ENCODE assay signal across 9 cellular contexts in the genomic region with DNA sequence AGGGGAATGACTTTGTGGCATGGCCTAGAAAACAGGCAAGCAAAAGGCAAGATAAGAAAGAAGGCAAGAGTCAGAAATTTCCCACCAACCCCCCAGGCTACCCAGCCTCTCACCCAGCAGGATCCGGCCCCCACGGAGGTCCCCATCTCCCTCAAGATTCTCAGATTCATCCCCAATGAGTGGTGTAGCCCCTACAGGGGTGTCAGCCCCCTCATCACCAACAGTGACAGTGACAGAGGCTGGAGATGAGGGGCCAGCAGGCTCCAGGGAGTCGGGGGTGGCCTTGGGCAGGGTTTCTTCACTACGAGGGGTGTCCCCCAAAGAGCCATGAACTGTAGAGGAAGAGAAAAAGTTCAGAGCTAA. TPM values are rescaled to one million over a fixed set of nuclear protein-coding genes. Genes with fewer than 3 reads are reported as not detected.
A peak's percentile ranks its signal among the peaks of the same experiment; 100 is the strongest.
DNase-seq lines count a peak whose midpoint lies in the region; ATAC-seq, FAIRE-seq and TF ChIP-seq lines count a peak whose summit lies in the region.
"Had no signal": no experiment of that assay in that cellular context is flagged by ENCODE, and none has a peak within 500 bp of the region (broad histone marks: within the 10 kb centered on the region; RNA-seq: fewer than 3 reads in every experiment).

No MANE protein-coding gene starts in this region.

- ATAC-seq in K562 (no peak), memory B cell (ENCODE audit: low read depth) (no peak), upper lobe of left lung (ENCODE audit: low FRiP score in 2 of 2) (no peak), GM19351 (IDR thresholded peaks at IDR 0.05; ENCODE audit: unreplicated experiment) (no peak)

- H3K27me3 Mint-ChIP-seq in activated naive CD4-positive, alpha-beta T cell treated with anti-CD3 and anti-CD28 coated beads, Interleukin-2, amount 10 ng/mL, durations not matched to agents 7 days and 5 days = no peaks in the 10 kb centered on the region
- H3K27me3 Mint-ChIP-seq in memory B cell = no peaks in the 10 kb centered on the region

- H3K27ac ChIP-seq in K562 (ENCODE audit: extremely low read depth, low read depth, low read length) (peak overlapping the region; percentile 60), upper lobe of left lung (peak overlapping the region; percentile 73 to 94 (median 82))

- POLR2A ChIA-PET in K562 (lab: Yijun Ruan, JAX) = interaction anchor here (0.9 to 1.0 kb wide), 3 partner anchors 22 to 62 kb away, joined by 3 to 5 read pairs (median 4); no protein-coding TSS in a partner anchor

- H3K4me2 ChIP-seq in K562 (ENCODE audit: insufficient read depth, low read length) = peak overlapping the region; percentile 83

- H3K4me3 Mint-ChIP-seq in activated naive CD4-positive, alpha-beta T cell treated with anti-CD3 and anti-CD28 coated beads, Interleukin-2, amount 10 ng/mL, durations not matched to agents 7 days and 5 days = peak overlapping the region; percentile 78
- H3K4me3 Mint-ChIP-seq in memory B cell = peak overlapping the region; percentile 81

- in situ Hi-C loops in K562 (cut with MboI) = no loop called here

- no peak for FAIRE-seq in K562 (lab: Jason Lieb, UNC)

- DNase-seq in activated naive CD4-positive, alpha-beta T cell treated with anti-CD3 and anti-CD28 coated beads, Interleukin-2, amount 10 ng/mL, durations not matched to agents 7 days and 5 days = no peak
- DNase-seq in activated naive CD4-positive, alpha-beta T cell treated with anti-CD3 and anti-CD28 coated beads, Interleukin-2, amount 50 U/mL, for 16 hours = no peak
- DNase-seq in K562 (ENCODE audit: extremely low read depth in 1 of 4, low spot score in 3 of 4) (no peak), memory B cell (ENCODE audit: low spot score in 2 of 2) (no peak), upper lobe of left lung (no peak), 8988T (no peak), posterior vena cava (ENCODE audit: low spot score) (no peak)
- DNase-seq: activated effector memory CD4-positive, alpha-beta T cell treated with Interleukin-2 at 50 U/mL for 16 hours had no signal

- CTCF ChIA-PET in activated naive CD4-positive, alpha-beta T cell treated with anti-CD3 and anti-CD28 coated beads, Interleukin-2, amount 10 ng/mL, durations not matched to agents 7 days and 5 days (lab: Charles Lee) = interaction anchor here (0.6 to 1.4 kb wide), 2 partner anchors 33 to 312 kb away, joined by 4 to 5 read pairs; no protein-coding TSS in a partner anchor
- CTCF ChIA-PET in K562 (lab: Yijun Ruan, JAX; ENCODE audit: low intra/inter-chr PET ratio) = no interaction called here

- TF ChIP-seq CTCF in K562 (IDR thresholded peaks at IDR 0.05 in 2 of 3, conservative IDR thresholded peaks at IDR 0.05 in 1 of 3; ENCODE audit: insufficient read depth in 2 of 3, low read depth in 1 of 3, low read length in 3 of 3) (no peak), upper lobe of left lung (IDR thresholded peaks at IDR 0.05) (no peak)

- peaks cover 49% of the 10 kb centered on the region for H3K79me2 ChIP-seq in K562 (ENCODE audit: control insufficient read depth, insufficient read depth, low read length)

- no peaks in the 10 kb centered on the region for H3K27me3 ChIP-seq in K562 (ENCODE audit: control insufficient read depth in 2 of 2, insufficient read depth in 2 of 2, low read length in 2 of 2)
- H3K27me3 ChIP-seq in upper lobe of left lung = no peaks in the 10 kb centered on the region

- peak overlapping the region; percentile 68 for H3K4me3 ChIP-seq in K562
- H3K4me3 ChIP-seq in upper lobe of left lung = peak overlapping the region; percentile 52 to 100 (median 96)

- peak overlapping the region; percentile 65 to 99 for H3K9ac ChIP-seq in K562 (ENCODE audit: insufficient read depth in 1 of 2, low read depth in 2 of 2, low read length in 2 of 2)

- no peaks in the 10 kb centered on the region for H3K9me3 ChIP-seq in K562 (replicated peaks; ENCODE audit: control insufficient read depth, insufficient read depth, low read depth, low read length)
- H3K9me3 ChIP-seq in upper lobe of left lung = no peaks in the 10 kb centered on the region

- H3K9me1 ChIP-seq in K562 (ENCODE audit: control insufficient read depth, insufficient read depth, low read length) = no peaks in the 10 kb centered on the region

- peaks cover 3% of the 10 kb centered on the region; the same call in 1 of the 2 replicates for H4K20me1 ChIP-seq in K562 (replicated peaks; ENCODE audit: control insufficient read depth, insufficient read depth, low read length)

- H3K4me1 ChIP-seq in K562 (replicated peaks in 1 of 2; ENCODE audit: control insufficient read depth in 2 of 2, insufficient read depth in 2 of 2, low read length in 2 of 2) (peaks cover 25 to 31% of the 10 kb centered on the region in 2 experiments; a peak in 4 of 5 replicates), upper lobe of left lung (peaks cover 15 to 46% (median 33%) of the 10 kb centered on the region in 4 donors)

- BruUV-seq in K562 (replicated peaks; lab: Mats Ljungman, UMichigan) = no TSS peak

- TF ChIP-seq EP300 in K562 (IDR thresholded peaks at IDR 0.05; ENCODE audit: low read length) (no peak), upper lobe of left lung (IDR thresholded peaks at IDR 0.05) (no peak)

- no peaks in the 10 kb centered on the region for H3K9me3 Mint-ChIP-seq in activated naive CD4-positive, alpha-beta T cell treated with anti-CD3 and anti-CD28 coated beads, Interleukin-2, amount 10 ng/mL, durations not matched to agents 7 days and 5 days
- no peaks in the 10 kb centered on the region for H3K9me3 Mint-ChIP-seq in memory B cell

- TF ChIP-seq RAD21 in K562 (CRISPR knock-in tag; conservative IDR thresholded peaks at IDR 0.05 in 1 of 2, IDR thresholded peaks at IDR 0.05 in 1 of 2) = no peak

- H3K36me3 ChIP-seq in K562 (ENCODE audit: control insufficient read depth, insufficient read depth, low read length) (peaks cover 56% of the 10 kb centered on the region), upper lobe of left lung (peaks cover 5 to 47% (median 30%) of the 10 kb centered on the region in 4 donors)

- H2AFZ ChIP-seq in K562 (ENCODE audit: low read depth, low read length) = peak overlapping the region; percentile 37; the same call in 1 of the 2 replicates

- TF ChIP-seq POLR2A in K562 (conservative IDR thresholded peaks at IDR 0.05) (no peak), upper lobe of left lung (IDR thresholded peaks at IDR 0.05) (no peak)

- H3K27ac Mint-ChIP-seq in activated naive CD4-positive, alpha-beta T cell treated with anti-CD3 and anti-CD28 coated beads, Interleukin-2, amount 10 ng/mL, durations not matched to agents 7 days and 5 days = peak overlapping the region; percentile 85
- peak overlapping the region; percentile 81 for H3K27ac Mint-ChIP-seq in memory B cell

- peaks cover 45% of the 10 kb centered on the region for H3K4me1 Mint-ChIP-seq in activated naive CD4-positive, alpha-beta T cell treated with anti-CD3 and anti-CD28 coated beads, Interleukin-2, amount 10 ng/mL, durations not matched to agents 7 days and 5 days
- H3K4me1 Mint-ChIP-seq in memory B cell = peaks cover 23% of the 10 kb centered on the region

- H3K36me3 Mint-ChIP-seq in activated naive CD4-positive, alpha-beta T cell treated with anti-CD3 and anti-CD28 coated beads, Interleukin-2, amount 10 ng/mL, durations not matched to agents 7 days and 5 days = peaks cover 37% of the 10 kb centered on the region
- H3K36me3 Mint-ChIP-seq in memory B cell = peaks cover 14% of the 10 kb centered on the region

- 19% methylated on average over 4 of the region's 4 CpGs for WGBS in K562 (ENCODE audit: insufficient coverage, low coverage, missing lambda C conversion rate)
- 50 to 53% methylated on average over 4 of the region's 4 CpGs for WGBS in upper lobe of left lung, 2 donors

- intact Hi-C loops in K562 (cut with micrococcal nuclease) (no loop called here), posterior vena cava (cut with DNase I) (no loop called here)

RNA-seq across cellular contexts. Expression of a gene that starts 1.0 kb away (rescaled TPM):
- total RNA-seq in K562 (2011; cell fraction: chromatin; rRNA removed; ENCODE audit: low replicate concordance) = 69.0 and 119 TPM in 2 replicates
- total RNA-seq in K562 (2011; cell fraction: nucleolus; rRNA removed) = 74.9 and 75.4 TPM in 2 replicates
- total RNA-seq in K562 (2011; cell fraction: nucleoplasm; rRNA removed) = 62.5 and 71.7 TPM in 2 replicates
- total RNA-seq in K562 (2014; rRNA removed) (42.0 and 61.8 TPM in 2 replicates), K562 (2014; rRNA removed; fragmentation: Illumina TruSeq; extraction: Trizol) (16.5 and 24.5 TPM in 2 replicates), K562 (2015; rRNA removed; fragmentation: Illumina TruSeq; extraction: Trizol) (38.5 and 42.9 TPM in 2 replicates), K562 (2021) (61.7 and 63.8 TPM in 2 replicates), upper lobe of left lung (10 to 100 TPM; 23.6 to 57.3 (median 41.7) TPM), posterior vena cava (10 to 100 TPM; 24.0 to 26.8 TPM)
- polyA plus RNA-seq in K562 (2011; rRNA removed) (29.1 and 49.4 TPM in 2 replicates), K562 (2014; fragmentation: Illumina TruSeq; extraction: Trizol) (56.5 and 61.4 TPM in 2 replicates), K562 (2014; fragmentation: Nextera tagmentation; extraction: Ambion mirVana) (1 to 10 TPM; 2.1 to 4.1 TPM), K562 (2014; rRNA removed) (41.2 and 44.9 TPM in 2 replicates)
- polyA plus RNA-seq in K562 (2011; cell fraction: cytosol; rRNA removed) = 39.1 and 46.6 TPM in 2 replicates
- 121 and 148 TPM in 2 replicates for polyA plus RNA-seq in K562 (2011; cell fraction: nucleus; rRNA removed)
- 70.5 and 80.9 TPM in 2 replicates for polyA plus RNA-seq in K562 (2012)
- polyA minus RNA-seq in K562 (2011; rRNA and poly(A)+ RNA removed) = 31.6 and 42.3 TPM in 2 replicates
- polyA minus RNA-seq in K562 (2011; cell fraction: cytosol; rRNA and poly(A)+ RNA removed) = 38.8 and 54.2 TPM in 2 replicates
- polyA minus RNA-seq in K562 (2011; cell fraction: nucleus; rRNA and poly(A)+ RNA removed) = 16.0 and 25.3 TPM in 2 replicates

RNA-seq across cellular contexts. Expression of a gene that starts 5.4 kb away (rescaled TPM):
- 2.2 and 5.9 TPM in 2 replicates for total RNA-seq in K562 (2011; cell fraction: chromatin; rRNA removed; ENCODE audit: low replicate concordance)
- 6.8 and 7.0 TPM in 2 replicates for total RNA-seq in K562 (2011; cell fraction: nucleolus; rRNA removed)
- 2.7 and 2.9 TPM in 2 replicates for total RNA-seq in K562 (2011; cell fraction: nucleoplasm; rRNA removed)
- 4.6 and 9.6 TPM in 2 replicates for total RNA-seq in K562 (2014; rRNA removed)
- total RNA-seq in K562 (2014; rRNA removed; fragmentation: Illumina TruSeq; extraction: Trizol) = 1.4 and 1.9 TPM in 2 replicates
- total RNA-seq in K562 (2015; rRNA removed; fragmentation: Illumina TruSeq; extraction: Trizol) = 6.3 and 7.0 TPM in 2 replicates
- 9.9 and 12.4 TPM in 2 replicates for total RNA-seq in K562 (2021)
- polyA plus RNA-seq in K562 (2011; rRNA removed) = 2.6 and 4.1 TPM in 2 replicates
- 4.1 and 8.1 TPM in 2 replicates for polyA plus RNA-seq in K562 (2011; cell fraction: cytosol; rRNA removed)
- polyA plus RNA-seq in K562 (2011; cell fraction: nucleus; rRNA removed) = 3.8 and 4.9 TPM in 2 replicates
- polyA plus RNA-seq in K562 (2012) = 15.0 and 15.4 TPM in 2 replicates
- 7.0 and 12.4 TPM in 2 replicates for polyA plus RNA-seq in K562 (2014; fragmentation: Illumina TruSeq; extraction: Trizol)
- under 1 TPM in 1 of 2 experiments, not detected in 1; 0.03 TPM for polyA plus RNA-seq in K562 (2014; fragmentation: Nextera tagmentation; extraction: Ambion mirVana)
- 9.1 and 10.4 TPM in 2 replicates for polyA plus RNA-seq in K562 (2014; rRNA removed)
- 2.7 and 3.1 TPM in 2 replicates for polyA minus RNA-seq in K562 (2011; rRNA and poly(A)+ RNA removed)
- 6.1 and 6.5 TPM in 2 replicates for polyA minus RNA-seq in K562 (2011; cell fraction: cytosol; rRNA and poly(A)+ RNA removed)
- polyA minus RNA-seq in K562 (2011; cell fraction: nucleus; rRNA and poly(A)+ RNA removed) = 5.0 and 8.6 TPM in 2 replicates
- 1 to 10 TPM; 1.0 to 7.5 (median 2.2) TPM for total RNA-seq in upper lobe of left lung
- total RNA-seq in posterior vena cava = 1 to 10 TPM; 3.6 to 4.2 TPM

RNA-seq across cellular contexts. Expression of a gene that starts 17.7 kb away (rescaled TPM):
- total RNA-seq in K562 (2011; cell fraction: chromatin; rRNA removed; ENCODE audit: low replicate concordance) = 13.6 and 22.5 TPM in 2 replicates
- 16.0 and 16.6 TPM in 2 replicates for total RNA-seq in K562 (2011; cell fraction: nucleolus; rRNA removed)
- total RNA-seq in K562 (2011; cell fraction: nucleoplasm; rRNA removed) = 10.0 and 15.2 TPM in 2 replicates
- total RNA-seq in K562 (2014; rRNA removed) (7.9 and 9.8 TPM in 2 replicates), K562 (2014; rRNA removed; fragmentation: Illumina TruSeq; extraction: Trizol) (7.3 and 10.3 TPM in 2 replicates), K562 (2015; rRNA removed; fragmentation: Illumina TruSeq; extraction: Trizol) (9.2 and 11.2 TPM in 2 replicates), K562 (2021) (13.6 and 18.6 TPM in 2 replicates), upper lobe of left lung (10 to 100 TPM; 19.1 to 84.2 (median 42.0) TPM), posterior vena cava (under 1 TPM; 0.33 to 0.65 TPM)
- polyA plus RNA-seq in K562 (2011; rRNA removed) (11.2 and 13.0 TPM in 2 replicates), K562 (2014; fragmentation: Illumina TruSeq; extraction: Trizol) (12.1 and 13.0 TPM in 2 replicates), K562 (2014; fragmentation: Nextera tagmentation; extraction: Ambion mirVana) (10 to 100 TPM in 1 of 2 experiments, 1 to 10 TPM in 1; 9.0 to 12.8 TPM), K562 (2014; rRNA removed) (13.6 TPM in 2 replicates)
- polyA plus RNA-seq in K562 (2011; cell fraction: cytosol; rRNA removed) = 9.9 and 10.0 TPM in 2 replicates
- 15.2 and 17.2 TPM in 2 replicates for polyA plus RNA-seq in K562 (2011; cell fraction: nucleus; rRNA removed)
- polyA plus RNA-seq in K562 (2012) = 10.3 and 17.3 TPM in 2 replicates
- 2.9 and 3.4 TPM in 2 replicates for polyA minus RNA-seq in K562 (2011; rRNA and poly(A)+ RNA removed)
- 1.4 and 4.3 TPM in 2 replicates for polyA minus RNA-seq in K562 (2011; cell fraction: cytosol; rRNA and poly(A)+ RNA removed)
- polyA minus RNA-seq in K562 (2011; cell fraction: nucleus; rRNA and poly(A)+ RNA removed) = 4.2 and 5.8 TPM in 2 replicates

RNA-seq across cellular contexts. Expression of a gene that starts 31.0 kb away (rescaled TPM):
- total RNA-seq in K562 (2011; cell fraction: chromatin; rRNA removed; ENCODE audit: low replicate concordance) = 0.81 and 1.5 TPM in 2 replicates
- 0.66 and 1.5 TPM in 2 replicates for total RNA-seq in K562 (2011; cell fraction: nucleolus; rRNA removed)
- 0.66 and 0.84 TPM in 2 replicates for total RNA-seq in K562 (2011; cell fraction: nucleoplasm; rRNA removed)
- 0.05 and 0.20 TPM in 2 replicates for total RNA-seq in K562 (2014; rRNA removed)
- total RNA-seq in K562 (2014; rRNA removed; fragmentation: Illumina TruSeq; extraction: Trizol) = 0.40 TPM in 1 of 2 replicates, not detected in the other
- total RNA-seq in K562 (2015; rRNA removed; fragmentation: Illumina TruSeq; extraction: Trizol) = 0.58 and 0.72 TPM in 2 replicates
- total RNA-seq in K562 (2021) = 1.1 and 1.2 TPM in 2 replicates
- polyA plus RNA-seq in K562 (2011; rRNA removed) = 0.38 and 0.47 TPM in 2 replicates
- polyA plus RNA-seq in K562 (2011; cell fraction: cytosol; rRNA removed) = 0.34 and 0.53 TPM in 2 replicates
- 0.46 and 0.76 TPM in 2 replicates for polyA plus RNA-seq in K562 (2011; cell fraction: nucleus; rRNA removed)
- 0.44 and 4.6 TPM in 2 replicates for polyA plus RNA-seq in K562 (2012)
- 0.36 and 0.40 TPM in 2 replicates for polyA plus RNA-seq in K562 (2014; fragmentation: Illumina TruSeq; extraction: Trizol)
- under 1 TPM in 1 of 2 experiments, not detected in 1; 0.27 TPM for polyA plus RNA-seq in K562 (2014; fragmentation: Nextera tagmentation; extraction: Ambion mirVana)
- polyA plus RNA-seq in K562 (2014; rRNA removed) = 0.11 and 0.28 TPM in 2 replicates
- polyA minus RNA-seq in K562 (2011; rRNA and poly(A)+ RNA removed) = 0.14 and 0.15 TPM in 2 replicates
- polyA minus RNA-seq in K562 (2011; cell fraction: cytosol; rRNA and poly(A)+ RNA removed) = 1.2 TPM in 1 of 2 replicates, not detected in the other
- 0.13 and 0.44 TPM in 2 replicates for polyA minus RNA-seq in K562 (2011; cell fraction: nucleus; rRNA and poly(A)+ RNA removed)
- total RNA-seq in upper lobe of left lung = 100 to 1,000 TPM; 119 to 322 (median 233) TPM
- 10 to 100 TPM; 14.0 to 59.6 TPM for total RNA-seq in posterior vena cava

RNA-seq across cellular contexts. Expression of a gene that starts 33.9 kb away (rescaled TPM):
- 67.7 and 179 TPM in 2 replicates for total RNA-seq in K562 (2011; cell fraction: chromatin; rRNA removed; ENCODE audit: low replicate concordance)
- 199 and 231 TPM in 2 replicates for total RNA-seq in K562 (2011; cell fraction: nucleolus; rRNA removed)
- total RNA-seq in K562 (2011; cell fraction: nucleoplasm; rRNA removed) = 148 and 162 TPM in 2 replicates
- total RNA-seq in K562 (2014; rRNA removed) (50.3 and 54.0 TPM in 2 replicates), K562 (2014; rRNA removed; fragmentation: Illumina TruSeq; extraction: Trizol) (30.9 and 33.6 TPM in 2 replicates), K562 (2015; rRNA removed; fragmentation: Illumina TruSeq; extraction: Trizol) (63.9 and 64.3 TPM in 2 replicates), K562 (2021) (44.8 and 51.0 TPM in 2 replicates), upper lobe of left lung (10 to 100 TPM; 28.3 to 90.3 (median 64.6) TPM), posterior vena cava (10 to 100 TPM; 22.2 to 29.0 TPM)
- polyA plus RNA-seq in K562 (2011; rRNA removed) (67.8 and 79.4 TPM in 2 replicates), K562 (2014; fragmentation: Illumina TruSeq; extraction: Trizol) (53.4 and 60.3 TPM in 2 replicates), K562 (2014; fragmentation: Nextera tagmentation; extraction: Ambion mirVana) (10 to 100 TPM; 14.8 to 20.6 TPM), K562 (2014; rRNA removed) (51.5 and 51.9 TPM in 2 replicates)
- polyA plus RNA-seq in K562 (2011; cell fraction: cytosol; rRNA removed) = 96.7 and 120 TPM in 2 replicates
- polyA plus RNA-seq in K562 (2011; cell fraction: nucleus; rRNA removed) = 72.0 and 94.4 TPM in 2 replicates
- 72.5 and 193 TPM in 2 replicates for polyA plus RNA-seq in K562 (2012)
- polyA minus RNA-seq in K562 (2011; rRNA and poly(A)+ RNA removed) = 39.7 and 44.9 TPM in 2 replicates
- polyA minus RNA-seq in K562 (2011; cell fraction: cytosol; rRNA and poly(A)+ RNA removed) = 32.9 and 34.4 TPM in 2 replicates
- 21.7 and 26.9 TPM in 2 replicates for polyA minus RNA-seq in K562 (2011; cell fraction: nucleus; rRNA and poly(A)+ RNA removed)

Comparison
In these comparisons a context has a peak if more than half of its experiments do, and no peak if none do; other contexts are left out.
1. RNA of a gene that starts 17.7 kb away (total RNA-seq): 19.1 to 84.2 TPM in upper lobe of left lung and 7.3 to 22.5 TPM in K562; 0.33 to 0.65 TPM in posterior vena cava; every median in the first group is over 4 times any median in the second.